ENCODE assay signal across 12 cellular contexts in the genomic region with DNA sequence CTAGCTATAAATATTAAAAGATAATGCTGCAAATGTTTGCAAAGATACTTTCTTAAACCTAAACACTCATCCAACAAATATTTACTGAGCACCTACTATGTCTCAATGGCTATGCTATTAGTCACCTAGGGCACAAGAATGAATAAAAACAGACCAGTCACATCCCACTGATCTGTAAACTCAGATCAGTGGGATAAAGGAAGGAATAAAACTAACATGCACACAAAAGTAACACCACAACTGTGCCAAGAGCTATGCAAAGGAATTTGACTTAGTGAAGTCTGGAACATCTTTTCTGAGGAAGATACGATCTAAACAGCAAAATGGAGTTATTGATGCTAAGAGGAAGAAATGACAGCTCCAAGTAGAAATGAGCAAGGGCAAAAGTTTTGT. TPM values are rescaled to one million over a fixed set of nuclear protein-coding genes. Genes with fewer than 3 reads are reported as not detected.
DNase-seq lines count a peak whose midpoint lies in the region; FAIRE-seq and TF ChIP-seq lines count a peak whose summit lies in the region.
"Had no signal": no experiment of that assay in that cellular context is flagged by ENCODE, and none has a peak within 500 bp of the region (broad histone marks: within the 10 kb centered on the region; RNA-seq: fewer than 3 reads in every experiment).

No MANE protein-coding gene starts in this region.

- H3K9me1 ChIP-seq in endothelial cell of umbilical vein (replicated peaks; ENCODE audit: control insufficient read depth, extremely low read depth, insufficient read depth, low read length): no peaks in the 10 kb centered on the region

- DNase-seq in activated naive CD4-positive, alpha-beta T cell treated with anti-CD3 and anti-CD28 coated beads for 36 hours: no peak
- DNase-seq in endothelial cell of umbilical vein (ENCODE audit: low read depth, low spot score) (no peak), medulla oblongata (ENCODE audit: extremely low spot score) (no peak)
- no peak for DNase-seq in stimulated activated CD4-positive, alpha-beta T cell treated with anti-CD3 and anti-CD28 coated beads, Interleukin-2, amount 100 ng/mL, for 24 hours
- no peak for DNase-seq in stimulated activated CD4-positive, alpha-beta T cell treated with anti-CD3 and anti-CD28 coated beads, Interleukin-4, amount 100 ng/mL, for 24 hours
- DNase-seq: head of caudate nucleus, NCI-H2171 treated with DMSO at 0.1 percent for 48 hours, OCI-M1, ovary had no signal

- TF ChIP-seq POLR2A in endothelial cell of umbilical vein (IDR thresholded peaks at IDR 0.05; ENCODE audit: low read depth, low read length): no peak

- H3K36me3 ChIP-seq in OCI-LY1 (ENCODE audit: insufficient read depth, low read length) (no peaks in the 10 kb centered on the region), endothelial cell of umbilical vein (ENCODE audit: control insufficient read depth in 2 of 2, extremely low read depth in 1 of 2, insufficient read depth in 2 of 2, low read length in 2 of 2) (no peaks in the 10 kb centered on the region), skeletal muscle satellite cell (ENCODE audit: insufficient read depth, low read length) (no peaks in the 10 kb centered on the region)
- H3K36me3 ChIP-seq: ovary had no signal

- H3F3A ChIP-seq in OCI-LY1 (ENCODE audit: insufficient read depth, low read length): no peaks in the 10 kb centered on the region

- no peaks in the 10 kb centered on the region for H3K9me2 ChIP-seq in OCI-LY1 (ENCODE audit: low read depth, low read length)

- dilution Hi-C loops in endothelial cell of umbilical vein (cut with MboI; ENCODE audit: extremely low pct_ligation_motif_present, low sequenced_read_pairs): no loop called here

- H3K79me2 ChIP-seq in OCI-LY1 (ENCODE audit: insufficient read depth, low read length): peaks cover 19% of the 10 kb centered on the region
- H3K79me2 ChIP-seq in endothelial cell of umbilical vein (ENCODE audit: control insufficient read depth, insufficient read depth, low read length): peaks cover 3% of the 10 kb centered on the region

- peaks cover 27% of the 10 kb centered on the region for H3K36me3 Mint-ChIP-seq in activated naive CD4-positive, alpha-beta T cell treated with anti-CD3 and anti-CD28 coated beads, Interleukin-2, amount 50 U/mL, for 24 hours
- H3K36me3 Mint-ChIP-seq in activated naive CD4-positive, alpha-beta T cell treated with anti-CD3 and anti-CD28 coated beads for 36 hours (ENCODE audit: low read depth): peaks cover 28% of the 10 kb centered on the region

- H3K27me3 ChIP-seq in OCI-LY1 (ENCODE audit: insufficient read depth, low read length) (no peaks in the 10 kb centered on the region), endothelial cell of umbilical vein (ENCODE audit: control insufficient read depth in 2 of 2, insufficient read depth in 2 of 2, low read length in 2 of 2) (no peaks in the 10 kb centered on the region), skeletal muscle satellite cell (ENCODE audit: control insufficient read depth, insufficient read depth, low read length) (no peaks in the 10 kb centered on the region)
- H3K27me3 ChIP-seq: ovary had no signal

- H2AFZ ChIP-seq in OCI-LY1 (ENCODE audit: low read length) (no peak overlapping the region), endothelial cell of umbilical vein (ENCODE audit: low read depth, low read length) (no peak overlapping the region)

- no peak for TF ChIP-seq CTCF in OCI-LY1 (IDR thresholded peaks at IDR 0.05; ENCODE audit: low read length)
- TF ChIP-seq CTCF in endothelial cell of umbilical vein (IDR thresholded peaks at IDR 0.05; ENCODE audit: extremely low read depth in 1 of 2, insufficient read depth in 1 of 2, low read depth in 1 of 2, low read length in 2 of 2): no peak

- H3K4me1 Mint-ChIP-seq in activated naive CD4-positive, alpha-beta T cell treated with anti-CD3 and anti-CD28 coated beads, Interleukin-2, amount 50 U/mL, for 24 hours: peaks cover 81% of the 10 kb centered on the region
- peaks cover 60% of the 10 kb centered on the region for H3K4me1 Mint-ChIP-seq in activated naive CD4-positive, alpha-beta T cell treated with anti-CD3 and anti-CD28 coated beads for 36 hours (ENCODE audit: low read depth)

- H3K4me3 ChIP-seq in OCI-LY1 (ENCODE audit: low read depth, low read length, poor library complexity, severe bottlenecking): no peak overlapping the region
- H3K4me3 ChIP-seq in endothelial cell of umbilical vein (replicated peaks in 1 of 3; ENCODE audit: insufficient read depth in 1 of 3, low read depth in 1 of 3, low read length in 3 of 3): no peak overlapping the region
- peak overlapping the region; percentile 10 for H3K4me3 ChIP-seq in skeletal muscle satellite cell (ENCODE audit: low read length)
- H3K4me3 ChIP-seq: ovary had no signal

- no peaks in the 10 kb centered on the region for H3K27me3 Mint-ChIP-seq in activated naive CD4-positive, alpha-beta T cell treated with anti-CD3 and anti-CD28 coated beads, Interleukin-2, amount 50 U/mL, for 24 hours
- H3K27me3 Mint-ChIP-seq in activated naive CD4-positive, alpha-beta T cell treated with anti-CD3 and anti-CD28 coated beads for 36 hours (ENCODE audit: low read depth): no peaks in the 10 kb centered on the region

- CTCF ChIA-PET in activated naive CD4-positive, alpha-beta T cell treated with anti-CD3 and anti-CD28 coated beads for 36 hours (lab: Charles Lee): interaction anchor here (1.3 kb wide), 1 partner anchor 11 kb away, joined by 3 read pairs; no protein-coding TSS in a partner anchor
- CTCF ChIA-PET in endothelial cell of umbilical vein (lab: Charles Lee): interaction anchor here (1.1 kb wide), 1 partner anchor 13 kb away, joined by 4 read pairs; no protein-coding TSS in a partner anchor

- H3K9me3 Mint-ChIP-seq in activated naive CD4-positive, alpha-beta T cell treated with anti-CD3 and anti-CD28 coated beads, Interleukin-2, amount 50 U/mL, for 24 hours: no peaks in the 10 kb centered on the region
- peaks cover 6% of the 10 kb centered on the region for H3K9me3 Mint-ChIP-seq in activated naive CD4-positive, alpha-beta T cell treated with anti-CD3 and anti-CD28 coated beads for 36 hours

- H3K9me3 ChIP-seq in OCI-LY1 (ENCODE audit: low read length): no peaks in the 10 kb centered on the region
- H3K9me3 ChIP-seq in endothelial cell of umbilical vein (replicated peaks; ENCODE audit: control insufficient read depth, insufficient read depth, low read length): no peaks in the 10 kb centered on the region
- H3K9me3 ChIP-seq in skeletal muscle satellite cell (replicated peaks; ENCODE audit: low read length): no peaks in the 10 kb centered on the region
- H3K9me3 ChIP-seq: ovary had no signal

- H3K4me3 Mint-ChIP-seq in activated naive CD4-positive, alpha-beta T cell treated with anti-CD3 and anti-CD28 coated beads, Interleukin-2, amount 50 U/mL, for 24 hours: no peak overlapping the region
- no peak overlapping the region for H3K4me3 Mint-ChIP-seq in activated naive CD4-positive, alpha-beta T cell treated with anti-CD3 and anti-CD28 coated beads for 36 hours

- POLR2A ChIA-PET in endothelial cell of umbilical vein (lab: Charles Lee): no interaction called here

- peak overlapping the region; percentile 67 for H3K27ac Mint-ChIP-seq in activated naive CD4-positive, alpha-beta T cell treated with anti-CD3 and anti-CD28 coated beads, Interleukin-2, amount 50 U/mL, for 24 hours
- H3K27ac Mint-ChIP-seq in activated naive CD4-positive, alpha-beta T cell treated with anti-CD3 and anti-CD28 coated beads for 36 hours: no peak overlapping the region

- H3K4me2 ChIP-seq in OCI-LY1 (ENCODE audit: low read length) (no peak overlapping the region), endothelial cell of umbilical vein (ENCODE audit: insufficient read depth, low read length) (no peak overlapping the region), skeletal muscle satellite cell (ENCODE audit: low read length) (peak overlapping the region; percentile 20)

- H3K9ac ChIP-seq in OCI-LY1 (ENCODE audit: low read length) (no peak overlapping the region; the same call in 1 of the 2 replicates), endothelial cell of umbilical vein (replicated peaks; ENCODE audit: extremely low read depth, insufficient read depth, low read length) (no peak overlapping the region), skeletal muscle satellite cell (ENCODE audit: low read depth, low read length) (peak overlapping the region; percentile 57)

- peak overlapping the region; percentile 70 for H3K27ac ChIP-seq in OCI-LY1 (ENCODE audit: low read depth, low read length, poor library complexity, severe bottlenecking)
- H3K27ac ChIP-seq in endothelial cell of umbilical vein (ENCODE audit: insufficient read depth, low read depth, low read length): no peak overlapping the region
- H3K27ac ChIP-seq: ovary had no signal

- H4K20me1 ChIP-seq in OCI-LY1 (ENCODE audit: insufficient read depth, low read length): no peaks in the 10 kb centered on the region
- H4K20me1 ChIP-seq in endothelial cell of umbilical vein (replicated peaks; ENCODE audit: control insufficient read depth, extremely low read depth, insufficient read depth, low read length): peaks cover 3% of the 10 kb centered on the region

- H3K4me1 ChIP-seq in OCI-LY1 (ENCODE audit: insufficient read depth, low read length, severe bottlenecking): peaks cover 72% of the 10 kb centered on the region
- H3K4me1 ChIP-seq in endothelial cell of umbilical vein (ENCODE audit: control insufficient read depth, extremely low read depth, insufficient read depth, low read length): peaks cover 5% of the 10 kb centered on the region
- peaks cover 35% of the 10 kb centered on the region for H3K4me1 ChIP-seq in skeletal muscle satellite cell (ENCODE audit: control insufficient read depth, insufficient read depth, low read length)

- peak; percentile 31 for FAIRE-seq in endothelial cell of umbilical vein (lab: Jason Lieb, UNC)

- BruUV-seq in endothelial cell of umbilical vein (replicated peaks; lab: Mats Ljungman, UMichigan): no TSS peak

- intact Hi-C loops in activated naive CD4-positive, alpha-beta T cell treated with anti-CD3 and anti-CD28 coated beads for 36 hours (cut with micrococcal nuclease): no loop called here
- intact Hi-C loops in endothelial cell of umbilical vein (cut with micrococcal nuclease): no loop called here

TF ChIP-seq in endothelial cell of umbilical vein, 7 proteins besides CTCF, POLR2A, EP300 and RAD21 (continues in another document):
- no peak for TF ChIP-seq GATA2 (IDR thresholded peaks at IDR 0.05; ENCODE audit: insufficient read depth, insufficient read length, low read depth, low read length)

RNA-seq across cellular contexts. Expression of gene CBLB, which starts 56.6 kb away (rescaled TPM):
- total RNA-seq in activated naive CD4-positive, alpha-beta T cell treated with anti-CD3 and anti-CD28 coated beads for 36 hours: 10 to 100 TPM; 72.8 to 78.9 TPM
- total RNA-seq in endothelial cell of umbilical vein: 39.6 and 39.8 TPM in 2 replicates
- 17.1 and 17.8 TPM in 2 replicates for polyA plus RNA-seq in endothelial cell of umbilical vein
- polyA plus RNA-seq in endothelial cell of umbilical vein (2011; cell fraction: cytosol; rRNA removed): 13.2 and 15.4 TPM in 2 replicates
- polyA plus RNA-seq in endothelial cell of umbilical vein (2011; cell fraction: nucleus; rRNA removed): 62.4 and 64.5 TPM in 2 replicates
- 19.5 and 22.0 TPM in 2 replicates for polyA plus RNA-seq in endothelial cell of umbilical vein (2012)
- 43.2 and 47.8 TPM in 2 replicates for polyA minus RNA-seq in endothelial cell of umbilical vein
- polyA minus RNA-seq in endothelial cell of umbilical vein (2011; cell fraction: cytosol; rRNA and poly(A)+ RNA removed): 2.6 TPM
- 139 and 164 TPM in 2 replicates for polyA minus RNA-seq in endothelial cell of umbilical vein (2011; cell fraction: nucleus; rRNA and poly(A)+ RNA removed)
- total RNA-seq in skeletal muscle satellite cell (2012; rRNA removed): 31.7 and 34.5 TPM in 2 replicates
